28 cellular contexts compared by ENCODE assay signal in the genomic region with DNA sequence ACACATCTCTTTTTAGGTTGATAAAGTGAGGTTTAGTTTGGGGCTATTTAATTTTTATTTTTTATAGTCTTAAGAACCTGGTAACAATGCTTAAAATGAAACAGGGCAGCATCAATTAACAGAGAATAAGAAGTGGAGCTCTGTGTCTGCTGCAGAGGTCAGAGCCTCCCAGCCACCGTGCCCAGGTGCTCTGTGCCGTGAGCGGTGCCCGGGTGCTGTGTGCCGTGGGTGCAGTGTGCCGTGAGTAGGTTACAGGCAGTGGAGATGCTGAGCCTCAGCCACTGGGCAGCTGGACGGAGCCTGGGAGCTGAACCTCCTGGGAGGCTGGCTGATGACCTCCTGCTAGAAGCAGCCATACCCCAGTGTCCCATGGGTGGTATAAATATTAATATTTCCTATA.
"Had no signal": no experiment of that assay in that cellular context is flagged by ENCODE, and none has a peak within 500 bp of the region (broad histone marks: within the 10 kb centered on the region; RNA-seq: fewer than 3 reads in every experiment).

No MANE protein-coding gene starts in this region.

- H3K9me3 ChIP-seq: ascending aorta had no signal

- H3K27me3 ChIP-seq: ascending aorta, cardiac muscle cell had no signal

- H3K27ac ChIP-seq: ascending aorta, cardiac muscle cell, VCaP had no signal

- DNase-seq: activated B cell treated with CpG ODN at 0.5 μM for 24 hours; activated CD4-positive, alpha-beta memory T cell treated with anti-CD3 and anti-CD28 coated beads for 36 hours; activated CD4-positive, alpha-beta T cell treated with anti-CD3 and anti-CD28 coated beads for 4 hours; activated CD4-positive, alpha-beta T cell treated with anti-CD3 and anti-CD28 coated beads, Interleukin-2, amount 10 ng/mL, durations not matched to agents 24 days and 14 days; activated CD4-positive, alpha-beta T cell treated with anti-CD3 and anti-CD28 coated beads, Interleukin-2, amount 50 U/mL, for 1 hour; activated CD4-positive, alpha-beta T cell treated with anti-CD3 and anti-CD28 coated beads, Interleukin-2, amount 50 U/mL, for 4 hours; activated CD4-positive, CD25-positive, alpha-beta regulatory T cell treated with anti-CD3 and anti-CD28 coated beads, Interleukin-2, amount 50 U/mL, for 72 hours; activated CD8-positive, alpha-beta memory T cell treated with anti-CD3 and anti-CD28 coated beads, Interleukin-2, amount 50 U/mL, for 4 hours; activated CD8-positive, alpha-beta T cell treated with anti-CD3 and anti-CD28 coated beads for 36 hours; activated effector memory CD4-positive, alpha-beta T cell treated with anti-CD3 and anti-CD28 coated beads, Interleukin-2, amount 50 U/mL, for 16 hours; activated naive CD4-positive, alpha-beta T cell treated with anti-CD3 and anti-CD28 coated beads, Interleukin-2, amount 10 ng/mL, durations not matched to agents 7 days and 5 days; activated naive CD4-positive, alpha-beta T cell treated with Interleukin-2 at 50 U/mL for 16 hours; activated naive CD8-positive, alpha-beta T cell treated with anti-CD3 and anti-CD28 coated beads, Interleukin-2, amount 10 ng/mL, durations not matched to agents 7 days and 5 days; activated naive CD8-positive, alpha-beta T cell treated with anti-CD3 and anti-CD28 coated beads, Interleukin-2, amount 50 U/mL, for 24 hours; activated T-cell treated with anti-CD3 and anti-CD28 coated beads for 4 hours; activated T-cell treated with anti-CD3 and anti-CD28 coated beads, Interleukin-2, amount 50 U/mL, for 1 hour; activated T-cell treated with anti-CD3 and anti-CD28 coated beads, Interleukin-2, amount 50 U/mL, for 4 hours; activated T-cell treated with anti-CD3 and anti-CD28 coated beads, Interleukin-2, amount 50 U/mL, for 72 hours; amygdala; anterior cingulate cortex; caudate nucleus; cerebellar nuclear complex; T-helper 1 cell; T-helper 2 cell; T-helper 9 cell had no signal

- H3K4me3 ChIP-seq: ascending aorta, cardiac muscle cell had no signal

- H3K36me3 ChIP-seq: ascending aorta, cardiac muscle cell had no signal
